8 cellular contexts compared by ENCODE assay signal in genomic region chr2:230986520-230987136, GRCh38. TPM values are rescaled to one million over a fixed set of nuclear protein-coding genes. Genes with fewer than 3 reads are reported as not detected.
A peak's percentile ranks its signal among the peaks of the same experiment; 100 is the strongest.
DNase-seq lines count a peak whose midpoint lies in the region; ATAC-seq and TF ChIP-seq lines count a peak whose summit lies in the region.

No MANE protein-coding gene starts in this region.

- TF ChIP-seq POLR2A in heart left ventricle (IDR thresholded peaks at IDR 0.05): no peak

- intact Hi-C loops in heart left ventricle (cut with DNase I): loop anchor here (1.0 to 10.0 kb wide), 10 partner anchors 74 to 162 kb away; no protein-coding TSS in a partner anchor
- intact Hi-C loops in Right ventricle myocardium superior (cut with DNase I): loop anchor here (2.0 kb wide), 2 partner anchors 84 to 162 kb away; no protein-coding TSS in a partner anchor

- peak overlapping the region in 11 of 12 donors; percentile 10 to 48 (median 39) for H3K4me3 ChIP-seq in heart left ventricle
- peak overlapping the region; percentile 27 for H3K4me3 ChIP-seq in astrocyte of the spinal cord (ENCODE audit: low read depth, low read length)
- H3K4me3 ChIP-seq in mononuclear cell (ENCODE audit: low read length): peak overlapping the region; percentile 13
- H3K4me3 ChIP-seq in urinary bladder (ENCODE audit: low read depth, low read length): peak overlapping the region; percentile 14

- in situ Hi-C loops in astrocyte of the spinal cord (cut with HindIII; ENCODE audit: low sequenced_read_pairs): no loop called here

- TF ChIP-seq CTCF in heart left ventricle (IDR thresholded peaks at IDR 0.05) (no peak), astrocyte of the spinal cord (IDR thresholded peaks at IDR 0.05; ENCODE audit: low read depth, low read length) (no peak)

- H3K27ac ChIP-seq in heart left ventricle (no peak overlapping the region), urinary bladder (ENCODE audit: low read depth) (no peak overlapping the region)

- H3K4me1 ChIP-seq in heart left ventricle (peaks cover 0 to 5% (median 4%) of the 10 kb centered on the region in 12 donors), mononuclear cell (ENCODE audit: insufficient read depth, low read length) (peaks cover 6% of the 10 kb centered on the region), urinary bladder (ENCODE audit: insufficient read depth) (no peaks in the 10 kb centered on the region)

- H3K36me3 ChIP-seq in heart left ventricle: no peaks in the 10 kb centered on the region
- no peaks in the 10 kb centered on the region for H3K36me3 ChIP-seq in urinary bladder (ENCODE audit: insufficient read depth)

- no peaks in the 10 kb centered on the region for H3K9me3 ChIP-seq in heart left ventricle
- no peaks in the 10 kb centered on the region for H3K9me3 ChIP-seq in mononuclear cell (ENCODE audit: low read depth, low read length)

- H3K27me3 ChIP-seq in heart left ventricle: peaks cover 7 to 32% (median 20%) of the 10 kb centered on the region in 9 donors
- peaks cover 3% of the 10 kb centered on the region for H3K27me3 ChIP-seq in mononuclear cell (ENCODE audit: insufficient read depth, low read length)

- peak in 1 of 4 donors; percentile 16 for ATAC-seq in heart left ventricle
- ATAC-seq in Right ventricle myocardium superior (ENCODE audit: poor library complexity): no peak

- DNase-seq in heart left ventricle (no peak), Right ventricle myocardium superior (no peak), astrocyte of the spinal cord (ENCODE audit: low read depth, low spot score) (no peak), DMS79 (lab: John Stamatoyannopoulos, UW) (no peak), NOMO-1 treated with DMSO at 0.1 percent for 48 hours (lab: John Stamatoyannopoulos, UW; ENCODE audit: unreplicated experiment) (no peak), medulla oblongata (ENCODE audit: extremely low spot score) (no peak)

- WGBS in heart left ventricle, 4 donors: 39 to 43% (median 42%) methylated on average over 15 of the region's 15 CpGs
- 39% methylated on average over 15 of the region's 15 CpGs for WGBS in urinary bladder

RNA-seq across cellular contexts. Expression of gene SPATA3, which starts 9.3 kb away (rescaled TPM):
- not detected for total RNA-seq in heart left ventricle
- not detected for polyA plus RNA-seq in heart left ventricle
- total RNA-seq in Right ventricle myocardium superior: not detected
- total RNA-seq in mononuclear cell: not detected
- not detected for total RNA-seq in urinary bladder
- polyA plus RNA-seq in urinary bladder: not detected

RNA-seq across cellular contexts. Expression of gene C2orf72, which starts 50.7 kb away (rescaled TPM):
- under 1 TPM in 5 of 9 donors, not detected in 4; 0.07 to 0.20 (median 0.08) TPM for total RNA-seq in heart left ventricle
- polyA plus RNA-seq in heart left ventricle: under 1 TPM in 1 of 2 donors, not detected in 1; 0.15 TPM
- total RNA-seq in Right ventricle myocardium superior: 0.05 TPM
- total RNA-seq in mononuclear cell: not detected
- total RNA-seq in urinary bladder: 3.7 TPM
- polyA plus RNA-seq in urinary bladder: 0.91 TPM
